ENCODE assay signal across 8 cellular contexts in genomic region chr19:47035127-47035494, GRCh38. TPM values are rescaled to one million over a fixed set of nuclear protein-coding genes. Genes with fewer than 3 reads are reported as not detected.
A peak's percentile ranks its signal among the peaks of the same experiment; 100 is the strongest.
DNase-seq lines count a peak whose midpoint lies in the region; ATAC-seq and TF ChIP-seq lines count a peak whose summit lies in the region.

No MANE protein-coding gene starts in this region.

- ATAC-seq in HG03439 (IDR thresholded peaks at IDR 0.05; ENCODE audit: unreplicated experiment): no peak

- no peak for TF ChIP-seq CTCF in mesothelial cell of epicardium (IDR thresholded peaks at IDR 0.05; ENCODE audit: unreplicated experiment)

- H3K27me3 Mint-ChIP-seq in mesothelial cell of epicardium (ENCODE audit: low read depth): peaks cover 11% of the 10 kb centered on the region

- H3K4me3 Mint-ChIP-seq in mesothelial cell of epicardium: peak overlapping the region; percentile 81

- H3K9me3 Mint-ChIP-seq in mesothelial cell of epicardium: no peaks in the 10 kb centered on the region

- H3K4me1 Mint-ChIP-seq in mesothelial cell of epicardium: peaks cover 16% of the 10 kb centered on the region

- no peaks in the 10 kb centered on the region for H3K36me3 Mint-ChIP-seq in mesothelial cell of epicardium

- peak overlapping the region; percentile 87 for H3K27ac Mint-ChIP-seq in mesothelial cell of epicardium

- peak; percentile 22 for DNase-seq in NCI-H2029 treated with DMSO at 0.1 percent for 48 hours (lab: John Stamatoyannopoulos, UW)
- no peak for DNase-seq in NCI-H2029 (lab: John Stamatoyannopoulos, UW)
- DNase-seq in NCI-H1105 treated with DMSO at 0.1 percent for 48 hours (lab: John Stamatoyannopoulos, UW): peak; percentile 52
- peak; percentile 52 for DNase-seq in astrocyte of the hippocampus (ENCODE audit: low read depth, low spot score)
- no peak for DNase-seq in mesothelial cell of epicardium (ENCODE audit: low spot score in 2 of 2, unreplicated experiment in 2 of 2)
- no peak for DNase-seq in stimulated activated CD4-positive, alpha-beta T cell treated with anti-CD3 and anti-CD28 coated beads, Interleukin-1b, Interleukin-23, amount 100 ng/mL, for 48 hours
- DNase-seq in hypothalamus (lab: John Stamatoyannopoulos, UW): no peak

RNA-seq across cellular contexts. Expression of gene TMEM160, which starts 13.3 kb away (rescaled TPM):
- total RNA-seq in mesothelial cell of epicardium: 35.4 to 38.1 TPM (median 36.2 TPM) in 3 replicates

RNA-seq across cellular contexts. Expression of gene NPAS1, which starts 15.5 kb away (rescaled TPM):
- total RNA-seq in mesothelial cell of epicardium: 3.4 to 3.9 TPM (median 3.9 TPM) in 3 replicates

Comparison
In these comparisons a context has a peak if more than half of its experiments do, and no peak if none do; other contexts are left out.
1. DNase-seq: peak in NCI-H2029 treated with DMSO at 0.1 percent for 48 hours (single experiment), NCI-H1105 treated with DMSO at 0.1 percent for 48 hours (single experiment) and astrocyte of the hippocampus (single experiment); none in NCI-H2029 (single experiment), mesothelial cell of epicardium (0 of 2), stimulated activated CD4-positive, alpha-beta T cell treated with anti-CD3 and anti-CD28 coated beads, Interleukin-1b, Interleukin-23, amount 100 ng/mL, for 48 hours (single experiment) and hypothalamus (0 of 51).